In the genomic region with DNA sequence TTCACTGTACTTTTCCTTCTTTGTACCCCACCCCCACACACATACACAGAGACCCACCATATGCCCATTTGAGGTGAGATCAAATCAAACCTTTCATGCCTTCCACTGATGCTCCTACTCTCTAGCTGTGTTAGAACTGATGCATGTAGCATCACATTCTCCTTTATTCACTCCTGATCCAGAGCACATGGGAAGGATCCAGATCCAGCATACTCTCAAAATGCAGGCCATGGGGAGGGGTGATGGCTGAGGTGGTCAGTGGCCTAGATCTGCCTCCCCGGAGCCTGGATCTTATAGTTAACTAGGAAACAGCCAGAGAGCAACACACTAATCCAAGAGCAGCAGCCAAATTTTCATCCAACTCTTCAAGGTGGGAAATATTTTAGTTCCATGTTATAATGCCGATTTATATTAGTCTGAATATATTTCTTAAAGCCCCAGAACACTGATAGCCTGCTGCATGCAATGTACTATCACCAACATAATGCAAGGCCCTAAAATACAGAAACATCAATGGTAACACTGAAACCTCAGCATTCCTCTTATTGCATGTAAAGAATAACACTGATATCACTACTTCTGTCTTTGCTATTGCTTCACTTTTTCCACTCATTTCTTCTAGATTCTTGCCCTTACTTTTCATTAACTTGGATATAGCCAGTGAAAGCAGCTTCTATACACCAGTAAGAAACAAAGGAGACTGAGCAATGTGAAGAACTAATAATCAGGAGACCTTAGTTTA, we compare ENCODE assay signal across 29 cellular contexts.
DNase-seq lines count a peak whose midpoint lies in the region; ATAC-seq, FAIRE-seq and TF ChIP-seq lines count a peak whose summit lies in the region.
"Had no signal": no experiment of that assay in that cellular context is flagged by ENCODE, and none has a peak within 500 bp of the region (broad histone marks: within the 10 kb centered on the region; RNA-seq: fewer than 3 reads in every experiment).

No MANE protein-coding gene starts in this region.

- H3K79me2 ChIP-seq in astrocyte (ENCODE audit: insufficient read depth, low read length), result peaks cover 88% of the 10 kb centered on the region

- H3K4me3 ChIP-seq in left ventricle myocardium inferior (no peak overlapping the region), right atrium auricular region (no peak overlapping the region), astrocyte (ENCODE audit: insufficient read depth, low read depth, low read length) (no peak overlapping the region), fibroblast of the aortic adventitia (ENCODE audit: low read depth, low read length) (no peak overlapping the region)
- H3K4me3 ChIP-seq: gastroesophageal sphincter, hepatocyte, right lobe of liver, spleen, thoracic aorta, vagina had no signal

- H3K27ac ChIP-seq in left ventricle myocardium inferior (replicated peaks) (peak overlapping the region; percentile 7), right atrium auricular region (peak overlapping the region in 1 of 2 donors; percentile 44), astrocyte (ENCODE audit: low read depth, low read length) (no peak overlapping the region), caudate nucleus (ENCODE audit: low read depth, low read length) (no peak overlapping the region)
- H3K27ac ChIP-seq: gastroesophageal sphincter, hepatocyte, right lobe of liver, spleen, vagina had no signal

- H3K4me1 ChIP-seq in left ventricle myocardium inferior (peaks cover 75% of the 10 kb centered on the region), right atrium auricular region (peaks cover 0 to 43% of the 10 kb centered on the region in 2 donors), astrocyte (ENCODE audit: insufficient read depth, low read length) (no peaks in the 10 kb centered on the region)
- H3K4me1 ChIP-seq: right lobe of liver, spleen, vagina had no signal

- H3K9ac ChIP-seq in astrocyte (ENCODE audit: low read length), result no peak overlapping the region

- peak; percentile 78 for FAIRE-seq in astrocyte (lab: Jason Lieb, UNC)
- FAIRE-seq: bronchial epithelial cell had no signal

- H3K4me2 ChIP-seq in astrocyte (ENCODE audit: low read length), result no peak overlapping the region
- H3K4me2 ChIP-seq: hepatocyte had no signal

- H3K36me3 Mint-ChIP-seq in astrocyte (ENCODE audit: low read depth, unreplicated experiment), result peaks cover 2% of the 10 kb centered on the region
- no peaks in the 10 kb centered on the region for H3K36me3 Mint-ChIP-seq in stimulated activated memory B cell treated with anti-CD40 and anti-IgM and Interleukin-4, amounts not matched to agents 10 μg/mL and 1 μg/mL and 100 μg/mL, for 72 hours
- no peaks in the 10 kb centered on the region for H3K36me3 Mint-ChIP-seq in naive thymus-derived CD8-positive, alpha-beta T cell
- H3K36me3 Mint-ChIP-seq: activated naive CD4-positive, alpha-beta T cell treated with anti-CD3 and anti-CD28 coated beads, Interleukin-2, amount 10 ng/mL, durations not matched to agents 7 days and 5 days had no signal

- H2AFZ ChIP-seq in astrocyte (ENCODE audit: low read depth, low read length), result no peak overlapping the region
- H2AFZ ChIP-seq: hepatocyte had no signal

- TF ChIP-seq CTCF in left ventricle myocardium inferior (IDR thresholded peaks at IDR 0.05; ENCODE audit: borderline replicate concordance), result no peak
- no peak for TF ChIP-seq CTCF in right atrium auricular region (IDR thresholded peaks at IDR 0.05)
- TF ChIP-seq CTCF in astrocyte (IDR thresholded peaks at IDR 0.05; ENCODE audit: insufficient read depth, low read depth, low read length), result no peak
- no peak for TF ChIP-seq CTCF in fibroblast of the aortic adventitia (IDR thresholded peaks at IDR 0.05; ENCODE audit: insufficient read depth, low read length)

- H3K4me3 Mint-ChIP-seq in astrocyte (ENCODE audit: unreplicated experiment), result no peak overlapping the region
- H3K4me3 Mint-ChIP-seq in stimulated activated memory B cell treated with anti-CD40 and anti-IgM and Interleukin-4, amounts not matched to agents 10 μg/mL and 1 μg/mL and 100 μg/mL, for 72 hours, result no peak overlapping the region
- H3K4me3 Mint-ChIP-seq in naive thymus-derived CD8-positive, alpha-beta T cell, result no peak overlapping the region
- H3K4me3 Mint-ChIP-seq: activated CD4-positive, alpha-beta memory T cell treated with anti-CD3 and anti-CD28 coated beads, Interleukin-2, amount 10 ng/mL, durations not matched to agents 7 days and 5 days; activated naive CD4-positive, alpha-beta T cell treated with anti-CD3 and anti-CD28 coated beads, Interleukin-2, amount 10 ng/mL, durations not matched to agents 7 days and 5 days; CD14-positive monocyte; neural crest cell; stimulated activated naive CD8-positive, alpha-beta T cell treated with anti-CD3 and anti-CD28 coated beads, Interleukin-15, Interleukin-2, amounts not matched to agents 100 ng/mL and 50 ng/mL, for 24 hours; T-helper 2 cell treated with Interferon-gamma antibody and Interleukin-4, amounts not matched to agents 5 μg/mL and 100 μg/mL, for 36 hours had no signal

- DNase-seq in left ventricle myocardium inferior, result no peak
- no peak for DNase-seq in right atrium auricular region (ENCODE audit: low spot score)
- DNase-seq in astrocyte (ENCODE audit: low read depth), result peak; percentile 31
- DNase-seq in fibroblast of the aortic adventitia (ENCODE audit: low read depth), result peak; percentile 72
- DNase-seq in retina, result no peak
- DNase-seq in caudate nucleus (lab: John Stamatoyannopoulos, UW), result no peak
- no peak for DNase-seq in naive thymus-derived CD8-positive, alpha-beta T cell
- DNase-seq: activated CD4-positive, alpha-beta memory T cell treated with anti-CD3 and anti-CD28 coated beads, Interleukin-2, amount 10 ng/mL, durations not matched to agents 7 days and 5 days; activated CD8-positive, alpha-beta memory T cell treated with anti-CD3 and anti-CD28 coated beads, Interleukin-2, amount 50 U/mL, for 48 hours; activated naive CD4-positive, alpha-beta T cell treated with anti-CD3 and anti-CD28 coated beads, Interleukin-2, amount 10 ng/mL, durations not matched to agents 7 days and 5 days; cortex of kidney; DND-41; NCI-H1105; NCI-H187 treated with DMSO at 0.1 percent for 48 hours; right lobe of liver; SIG-M5; spleen; stimulated activated CD4-positive, alpha-beta T cell treated with anti-CD3 and anti-CD28 coated beads, Interleukin-2, amount 100 ng/mL, for 24 hours had no signal

- H3K9me3 ChIP-seq in left ventricle myocardium inferior (replicated peaks) (no peaks in the 10 kb centered on the region), right atrium auricular region (no peaks in the 10 kb centered on the region), astrocyte (ENCODE audit: insufficient read depth, low read depth, low read length) (no peaks in the 10 kb centered on the region)
- H3K9me3 ChIP-seq: gastroesophageal sphincter, right lobe of liver, spleen, thoracic aorta, vagina had no signal

- peak; percentile 39 for ATAC-seq in stimulated activated memory B cell treated with anti-CD40 and anti-IgM and Interleukin-4, amounts not matched to agents 10 μg/mL and 1 μg/mL and 100 μg/mL, for 72 hours
- ATAC-seq in naive thymus-derived CD8-positive, alpha-beta T cell, result no peak
- ATAC-seq: esophagus mucosa, gastroesophageal sphincter, right lobe of liver had no signal

- H3K27me3 ChIP-seq in left ventricle myocardium inferior (ENCODE audit: low read depth) (no peaks in the 10 kb centered on the region), right atrium auricular region (no peaks in the 10 kb centered on the region), astrocyte (ENCODE audit: insufficient read depth, low read length) (no peaks in the 10 kb centered on the region)
- H3K27me3 ChIP-seq: gastroesophageal sphincter, hepatocyte, right lobe of liver, spleen, vagina had no signal

- no peaks in the 10 kb centered on the region for H3K36me3 ChIP-seq in left ventricle myocardium inferior
- H3K36me3 ChIP-seq in right atrium auricular region, result no peaks in the 10 kb centered on the region
- no peaks in the 10 kb centered on the region for H3K36me3 ChIP-seq in astrocyte (ENCODE audit: insufficient read depth, low read length)
- H3K36me3 ChIP-seq: gastroesophageal sphincter, right lobe of liver, spleen, thoracic aorta, vagina had no signal

- POLR2A ChIA-PET in naive thymus-derived CD8-positive, alpha-beta T cell (lab: Charles Lee), result no interaction called here

- intact Hi-C loops in left ventricle myocardium inferior (cut with micrococcal nuclease), result no loop called here

- H4K20me1 ChIP-seq in astrocyte (ENCODE audit: insufficient read depth, low read length), result peaks cover 69% of the 10 kb centered on the region

- H3K4me1 Mint-ChIP-seq in astrocyte (ENCODE audit: low read depth, unreplicated experiment), result peaks cover 43% of the 10 kb centered on the region
- H3K4me1 Mint-ChIP-seq in stimulated activated memory B cell treated with anti-CD40 and anti-IgM and Interleukin-4, amounts not matched to agents 10 μg/mL and 1 μg/mL and 100 μg/mL, for 72 hours, result no peaks in the 10 kb centered on the region
- no peaks in the 10 kb centered on the region for H3K4me1 Mint-ChIP-seq in naive thymus-derived CD8-positive, alpha-beta T cell
- H3K4me1 Mint-ChIP-seq: activated CD4-positive, alpha-beta memory T cell treated with anti-CD3 and anti-CD28 coated beads, Interleukin-2, amount 10 ng/mL, durations not matched to agents 7 days and 5 days; activated naive CD4-positive, alpha-beta T cell treated with anti-CD3 and anti-CD28 coated beads, Interleukin-2, amount 10 ng/mL, durations not matched to agents 7 days and 5 days; CD14-positive monocyte had no signal

- H3K27ac Mint-ChIP-seq in astrocyte (ENCODE audit: unreplicated experiment), result peak overlapping the region; percentile 80
- H3K27ac Mint-ChIP-seq in stimulated activated memory B cell treated with anti-CD40 and anti-IgM and Interleukin-4, amounts not matched to agents 10 μg/mL and 1 μg/mL and 100 μg/mL, for 72 hours, result no peak overlapping the region
- H3K27ac Mint-ChIP-seq in naive thymus-derived CD8-positive, alpha-beta T cell, result peak overlapping the region in 1 of 10 donors; percentile 57
- H3K27ac Mint-ChIP-seq: activated CD4-positive, alpha-beta memory T cell treated with anti-CD3 and anti-CD28 coated beads, Interleukin-2, amount 10 ng/mL, durations not matched to agents 7 days and 5 days; activated naive CD4-positive, alpha-beta T cell treated with anti-CD3 and anti-CD28 coated beads, Interleukin-2, amount 10 ng/mL, durations not matched to agents 7 days and 5 days; CD14-positive monocyte; stimulated activated naive CD8-positive, alpha-beta T cell treated with anti-CD3 and anti-CD28 coated beads, Interleukin-15, Interleukin-2, amounts not matched to agents 100 ng/mL and 50 ng/mL, for 24 hours; T-helper 2 cell treated with Interferon-gamma antibody and Interleukin-4, amounts not matched to agents 5 μg/mL and 100 μg/mL, for 36 hours had no signal

- H3K9me3 Mint-ChIP-seq in astrocyte (ENCODE audit: unreplicated experiment), result no peaks in the 10 kb centered on the region
- H3K9me3 Mint-ChIP-seq in stimulated activated memory B cell treated with anti-CD40 and anti-IgM and Interleukin-4, amounts not matched to agents 10 μg/mL and 1 μg/mL and 100 μg/mL, for 72 hours, result no peaks in the 10 kb centered on the region
- no peaks in the 10 kb centered on the region for H3K9me3 Mint-ChIP-seq in naive thymus-derived CD8-positive, alpha-beta T cell
- H3K9me3 Mint-ChIP-seq: activated CD4-positive, alpha-beta memory T cell treated with anti-CD3 and anti-CD28 coated beads, Interleukin-2, amount 10 ng/mL, durations not matched to agents 7 days and 5 days; activated naive CD4-positive, alpha-beta T cell treated with anti-CD3 and anti-CD28 coated beads, Interleukin-2, amount 10 ng/mL, durations not matched to agents 7 days and 5 days; neural crest cell; stimulated activated naive CD8-positive, alpha-beta T cell treated with anti-CD3 and anti-CD28 coated beads, Interleukin-15, Interleukin-2, amounts not matched to agents 100 ng/mL and 50 ng/mL, for 24 hours; T-helper 2 cell treated with Interferon-gamma antibody and Interleukin-4, amounts not matched to agents 5 μg/mL and 100 μg/mL, for 36 hours had no signal

- no peaks in the 10 kb centered on the region for H3K27me3 Mint-ChIP-seq in astrocyte (ENCODE audit: low read depth, unreplicated experiment)
- no peaks in the 10 kb centered on the region for H3K27me3 Mint-ChIP-seq in stimulated activated memory B cell treated with anti-CD40 and anti-IgM and Interleukin-4, amounts not matched to agents 10 μg/mL and 1 μg/mL and 100 μg/mL, for 72 hours
- peaks cover 0 to 18% (median 4%) of the 10 kb centered on the region in 5 donors for H3K27me3 Mint-ChIP-seq in naive thymus-derived CD8-positive, alpha-beta T cell

Comparison
In these comparisons a context has a peak if more than half of its experiments do, and no peak if none do; other contexts are left out.
1. DNase-seq: peak in astrocyte (single experiment) and fibroblast of the aortic adventitia (single experiment); none in left ventricle myocardium inferior (single experiment), right atrium auricular region (single experiment), retina (single experiment), caudate nucleus (0 of 61) and naive thymus-derived CD8-positive, alpha-beta T cell (0 of 10).